ENCODE assay signal across 1 cellular context in genomic region chr1:77683142-77683835, GRCh38.
TF ChIP-seq lines count a peak whose summit lies in the region.

No MANE protein-coding gene starts in this region.

TF ChIP-seq in K562, 482 proteins besides CTCF, POLR2A, EP300 and RAD21 (continued from another document and continues in another):
- TF ChIP-seq, protein P1, sequence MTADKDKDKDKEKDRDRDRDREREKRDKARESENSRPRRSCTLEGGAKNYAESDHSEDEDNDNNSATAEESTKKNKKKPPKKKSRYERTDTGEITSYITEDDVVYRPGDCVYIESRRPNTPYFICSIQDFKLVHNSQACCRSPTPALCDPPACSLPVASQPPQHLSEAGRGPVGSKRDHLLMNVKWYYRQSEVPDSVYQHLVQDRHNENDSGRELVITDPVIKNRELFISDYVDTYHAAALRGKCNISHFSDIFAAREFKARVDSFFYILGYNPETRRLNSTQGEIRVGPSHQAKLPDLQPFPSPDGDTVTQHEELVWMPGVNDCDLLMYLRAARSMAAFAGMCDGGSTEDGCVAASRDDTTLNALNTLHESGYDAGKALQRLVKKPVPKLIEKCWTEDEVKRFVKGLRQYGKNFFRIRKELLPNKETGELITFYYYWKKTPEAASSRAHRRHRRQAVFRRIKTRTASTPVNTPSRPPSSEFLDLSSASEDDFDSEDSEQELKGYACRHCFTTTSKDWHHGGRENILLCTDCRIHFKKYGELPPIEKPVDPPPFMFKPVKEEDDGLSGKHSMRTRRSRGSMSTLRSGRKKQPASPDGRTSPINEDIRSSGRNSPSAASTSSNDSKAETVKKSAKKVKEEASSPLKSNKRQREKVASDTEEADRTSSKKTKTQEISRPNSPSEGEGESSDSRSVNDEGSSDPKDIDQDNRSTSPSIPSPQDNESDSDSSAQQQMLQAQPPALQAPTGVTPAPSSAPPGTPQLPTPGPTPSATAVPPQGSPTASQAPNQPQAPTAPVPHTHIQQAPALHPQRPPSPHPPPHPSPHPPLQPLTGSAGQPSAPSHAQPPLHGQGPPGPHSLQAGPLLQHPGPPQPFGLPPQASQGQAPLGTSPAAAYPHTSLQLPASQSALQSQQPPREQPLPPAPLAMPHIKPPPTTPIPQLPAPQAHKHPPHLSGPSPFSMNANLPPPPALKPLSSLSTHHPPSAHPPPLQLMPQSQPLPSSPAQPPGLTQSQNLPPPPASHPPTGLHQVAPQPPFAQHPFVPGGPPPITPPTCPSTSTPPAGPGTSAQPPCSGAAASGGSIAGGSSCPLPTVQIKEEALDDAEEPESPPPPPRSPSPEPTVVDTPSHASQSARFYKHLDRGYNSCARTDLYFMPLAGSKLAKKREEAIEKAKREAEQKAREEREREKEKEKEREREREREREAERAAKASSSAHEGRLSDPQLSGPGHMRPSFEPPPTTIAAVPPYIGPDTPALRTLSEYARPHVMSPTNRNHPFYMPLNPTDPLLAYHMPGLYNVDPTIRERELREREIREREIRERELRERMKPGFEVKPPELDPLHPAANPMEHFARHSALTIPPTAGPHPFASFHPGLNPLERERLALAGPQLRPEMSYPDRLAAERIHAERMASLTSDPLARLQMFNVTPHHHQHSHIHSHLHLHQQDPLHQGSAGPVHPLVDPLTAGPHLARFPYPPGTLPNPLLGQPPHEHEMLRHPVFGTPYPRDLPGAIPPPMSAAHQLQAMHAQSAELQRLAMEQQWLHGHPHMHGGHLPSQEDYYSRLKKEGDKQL (CRISPR knock-in tag; IDR thresholded peaks at IDR 0.05; ENCODE audit: borderline replicate concordance), result no peak
- TF ChIP-seq ZBED1 (IDR thresholded peaks at IDR 0.05) (0 out of 2 replicates have a peak, but pooled peaks have one; percentile 24), RUNX1 (IDR thresholded peaks at IDR 0.05; ENCODE audit: low read depth) (no peak), TSHZ1 (CRISPR knock-in tag; IDR thresholded peaks at IDR 0.05) (no peak), POLR2H (tag; IDR thresholded peaks at IDR 0.05; ENCODE audit: low read depth) (no peak), FOXJ2 (tag; IDR thresholded peaks at IDR 0.05) (no peak), RBM34 (IDR thresholded peaks at IDR 0.05; ENCODE audit: borderline replicate concordance, insufficient read depth, low read length) (0 out of 2 replicates have a peak, but pooled peaks have one; percentile 61), NR3C1 (CRISPR knock-in tag; IDR thresholded peaks at IDR 0.05) (no peak), ZFP1 (CRISPR knock-in tag; IDR thresholded peaks at IDR 0.05) (no peak), BRF1 (IDR thresholded peaks at IDR 0.05; ENCODE audit: borderline replicate concordance, extremely low read depth, insufficient read length) (no peak), ADNP (tag; IDR thresholded peaks at IDR 0.05) (no peak), NONO (IDR thresholded peaks at IDR 0.05; ENCODE audit: low read depth in 2 of 2, low read length in 1 of 2) (peak; percentile 75 to 90; a peak in 3 of 4 replicates), RCOR1 (IDR thresholded peaks at IDR 0.05; ENCODE audit: borderline replicate concordance in 1 of 2, low read depth in 2 of 2, low read length in 2 of 2) (no peak), L3MBTL2 (IDR thresholded peaks at IDR 0.05) (peak; percentile 74), CCNT2 (IDR thresholded peaks at IDR 0.05; ENCODE audit: borderline replicate concordance, extremely low read depth, insufficient read length, low read depth, low read length) (peak; percentile 90), ZBTB17 (CRISPR knock-in tag; IDR thresholded peaks at IDR 0.05) (peak; percentile 66; the same call in 1 of the 2 replicates), PHF8 (IDR thresholded peaks at IDR 0.05; ENCODE audit: borderline replicate concordance, low read length) (peak; percentile 66; the same call in 1 of the 2 replicates), ZNF436 (CRISPR knock-in tag; IDR thresholded peaks at IDR 0.05) (no peak), NFE2 (IDR thresholded peaks at IDR 0.05; ENCODE audit: low read depth) (no peak), BRCA1 (IDR thresholded peaks at IDR 0.05) (no peak), BRCA1 (CRISPR knock-in tag; IDR thresholded peaks at IDR 0.05) (no peak), RBBP5 (IDR thresholded peaks at IDR 0.05; ENCODE audit: borderline replicate concordance, insufficient read depth, low read length, poor library complexity, severe bottlenecking) (peak; percentile 64), SNIP1 (IDR thresholded peaks at IDR 0.05; ENCODE audit: low read depth) (no peak), MXI1 (IDR thresholded peaks at IDR 0.05; ENCODE audit: low read depth, low read length) (no peak; the same call in none of the 2 replicates), ARNT (IDR thresholded peaks at IDR 0.05) (no peak), CREB5 (CRISPR knock-in tag; IDR thresholded peaks at IDR 0.05) (no peak), ETS1 (conservative IDR thresholded peaks at IDR 0.05; ENCODE audit: control insufficient read depth, low read depth, low read length) (peak; percentile 78)
- TF ChIP-seq, protein P2, sequence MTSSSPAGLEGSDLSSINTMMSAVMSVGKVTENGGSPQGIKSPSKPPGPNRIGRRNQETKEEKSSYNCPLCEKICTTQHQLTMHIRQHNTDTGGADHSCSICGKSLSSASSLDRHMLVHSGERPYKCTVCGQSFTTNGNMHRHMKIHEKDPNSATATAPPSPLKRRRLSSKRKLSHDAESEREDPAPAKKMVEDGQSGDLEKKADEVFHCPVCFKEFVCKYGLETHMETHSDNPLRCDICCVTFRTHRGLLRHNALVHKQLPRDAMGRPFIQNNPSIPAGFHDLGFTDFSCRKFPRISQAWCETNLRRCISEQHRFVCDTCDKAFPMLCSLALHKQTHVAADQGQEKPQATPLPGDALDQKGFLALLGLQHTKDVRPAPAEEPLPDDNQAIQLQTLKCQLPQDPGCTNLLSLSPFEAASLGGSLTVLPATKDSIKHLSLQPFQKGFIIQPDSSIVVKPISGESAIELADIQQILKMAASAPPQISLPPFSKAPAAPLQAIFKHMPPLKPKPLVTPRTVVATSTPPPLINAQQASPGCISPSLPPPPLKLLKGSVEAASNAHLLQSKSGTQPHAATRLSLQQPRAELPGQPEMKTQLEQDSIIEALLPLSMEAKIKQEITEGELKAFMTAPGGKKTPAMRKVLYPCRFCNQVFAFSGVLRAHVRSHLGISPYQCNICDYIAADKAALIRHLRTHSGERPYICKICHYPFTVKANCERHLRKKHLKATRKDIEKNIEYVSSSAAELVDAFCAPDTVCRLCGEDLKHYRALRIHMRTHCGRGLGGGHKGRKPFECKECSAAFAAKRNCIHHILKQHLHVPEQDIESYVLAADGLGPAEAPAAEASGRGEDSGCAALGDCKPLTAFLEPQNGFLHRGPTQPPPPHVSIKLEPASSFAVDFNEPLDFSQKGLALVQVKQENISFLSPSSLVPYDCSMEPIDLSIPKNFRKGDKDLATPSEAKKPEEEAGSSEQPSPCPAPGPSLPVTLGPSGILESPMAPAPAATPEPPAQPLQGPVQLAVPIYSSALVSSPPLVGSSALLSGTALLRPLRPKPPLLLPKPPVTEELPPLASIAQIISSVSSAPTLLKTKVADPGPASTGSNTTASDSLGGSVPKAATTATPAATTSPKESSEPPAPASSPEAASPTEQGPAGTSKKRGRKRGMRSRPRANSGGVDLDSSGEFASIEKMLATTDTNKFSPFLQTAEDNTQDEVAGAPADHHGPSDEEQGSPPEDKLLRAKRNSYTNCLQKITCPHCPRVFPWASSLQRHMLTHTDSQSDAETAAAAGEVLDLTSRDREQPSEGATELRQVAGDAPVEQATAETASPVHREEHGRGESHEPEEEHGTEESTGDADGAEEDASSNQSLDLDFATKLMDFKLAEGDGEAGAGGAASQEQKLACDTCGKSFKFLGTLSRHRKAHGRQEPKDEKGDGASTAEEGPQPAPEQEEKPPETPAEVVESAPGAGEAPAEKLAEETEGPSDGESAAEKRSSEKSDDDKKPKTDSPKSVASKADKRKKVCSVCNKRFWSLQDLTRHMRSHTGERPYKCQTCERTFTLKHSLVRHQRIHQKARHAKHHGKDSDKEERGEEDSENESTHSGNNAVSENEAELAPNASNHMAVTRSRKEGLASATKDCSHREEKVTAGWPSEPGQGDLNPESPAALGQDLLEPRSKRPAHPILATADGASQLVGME (CRISPR knock-in tag; IDR thresholded peaks at IDR 0.05), result peak; percentile 56; the same call in 1 of the 2 replicates
- TF ChIP-seq, protein P3, sequence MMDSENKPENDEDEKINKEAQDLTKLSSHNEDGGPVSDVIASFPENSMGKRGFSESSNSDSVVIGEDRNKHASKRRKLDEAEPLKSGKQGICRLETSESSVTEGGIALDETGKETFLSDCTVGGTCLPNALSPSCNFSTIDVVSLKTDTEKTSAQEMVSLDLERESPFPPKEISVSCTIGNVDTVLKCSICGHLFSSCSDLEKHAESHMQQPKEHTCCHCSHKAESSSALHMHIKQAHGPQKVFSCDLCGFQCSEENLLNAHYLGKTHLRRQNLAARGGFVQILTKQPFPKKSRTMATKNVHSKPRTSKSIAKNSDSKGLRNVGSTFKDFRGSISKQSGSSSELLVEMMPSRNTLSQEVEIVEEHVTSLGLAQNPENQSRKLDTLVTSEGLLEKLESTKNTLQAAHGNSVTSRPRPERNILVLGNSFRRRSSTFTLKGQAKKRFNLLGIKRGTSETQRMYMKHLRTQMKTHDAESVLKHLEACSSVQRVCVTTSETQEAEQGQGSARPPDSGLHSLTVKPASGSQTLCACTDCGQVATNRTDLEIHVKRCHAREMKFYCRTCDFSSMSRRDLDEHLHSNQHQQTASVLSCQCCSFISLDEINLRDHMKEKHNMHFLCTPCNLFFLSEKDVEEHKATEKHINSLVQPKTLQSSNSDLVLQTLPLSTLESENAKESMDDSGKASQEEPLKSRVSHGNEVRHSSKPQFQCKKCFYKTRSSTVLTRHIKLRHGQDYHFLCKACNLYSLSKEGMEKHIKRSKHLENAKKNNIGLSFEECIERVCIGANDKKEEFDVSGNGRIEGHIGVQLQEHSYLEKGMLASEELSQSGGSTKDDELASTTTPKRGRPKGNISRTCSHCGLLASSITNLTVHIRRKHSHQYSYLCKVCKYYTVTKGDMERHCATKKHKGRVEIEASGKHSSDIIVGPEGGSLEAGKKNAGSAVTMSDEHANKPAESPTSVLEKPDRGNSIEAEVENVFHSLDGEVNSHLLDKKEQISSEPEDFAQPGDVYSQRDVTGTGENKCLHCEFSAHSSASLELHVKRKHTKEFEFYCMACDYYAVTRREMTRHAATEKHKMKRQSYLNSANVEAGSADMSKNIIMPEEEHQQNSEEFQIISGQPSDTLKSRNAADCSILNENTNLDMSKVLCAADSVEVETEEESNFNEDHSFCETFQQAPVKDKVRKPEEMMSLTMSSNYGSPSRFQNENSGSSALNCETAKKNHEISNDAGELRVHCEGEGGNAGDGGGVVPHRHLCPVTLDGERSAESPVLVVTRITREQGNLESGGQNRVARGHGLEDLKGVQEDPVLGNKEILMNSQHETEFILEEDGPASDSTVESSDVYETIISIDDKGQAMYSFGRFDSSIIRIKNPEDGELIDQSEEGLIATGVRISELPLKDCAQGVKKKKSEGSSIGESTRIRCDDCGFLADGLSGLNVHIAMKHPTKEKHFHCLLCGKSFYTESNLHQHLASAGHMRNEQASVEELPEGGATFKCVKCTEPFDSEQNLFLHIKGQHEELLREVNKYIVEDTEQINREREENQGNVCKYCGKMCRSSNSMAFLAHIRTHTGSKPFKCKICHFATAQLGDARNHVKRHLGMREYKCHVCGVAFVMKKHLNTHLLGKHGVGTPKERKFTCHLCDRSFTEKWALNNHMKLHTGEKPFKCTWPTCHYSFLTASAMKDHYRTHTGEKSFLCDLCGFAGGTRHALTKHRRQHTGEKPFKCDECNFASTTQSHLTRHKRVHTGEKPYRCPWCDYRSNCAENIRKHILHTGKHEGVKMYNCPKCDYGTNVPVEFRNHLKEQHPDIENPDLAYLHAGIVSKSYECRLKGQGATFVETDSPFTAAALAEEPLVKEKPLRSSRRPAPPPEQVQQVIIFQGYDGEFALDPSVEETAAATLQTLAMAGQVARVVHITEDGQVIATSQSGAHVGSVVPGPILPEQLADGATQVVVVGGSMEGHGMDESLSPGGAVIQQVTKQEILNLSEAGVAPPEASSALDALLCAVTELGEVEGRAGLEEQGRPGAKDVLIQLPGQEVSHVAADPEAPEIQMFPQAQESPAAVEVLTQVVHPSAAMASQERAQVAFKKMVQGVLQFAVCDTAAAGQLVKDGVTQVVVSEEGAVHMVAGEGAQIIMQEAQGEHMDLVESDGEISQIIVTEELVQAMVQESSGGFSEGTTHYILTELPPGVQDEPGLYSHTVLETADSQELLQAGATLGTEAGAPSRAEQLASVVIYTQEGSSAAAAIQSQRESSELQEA (IDR thresholded peaks at IDR 0.05; ENCODE audit: low read depth), result no peak
